Comparison of ENCODE assay signal across 27 cellular contexts in the genomic region with DNA sequence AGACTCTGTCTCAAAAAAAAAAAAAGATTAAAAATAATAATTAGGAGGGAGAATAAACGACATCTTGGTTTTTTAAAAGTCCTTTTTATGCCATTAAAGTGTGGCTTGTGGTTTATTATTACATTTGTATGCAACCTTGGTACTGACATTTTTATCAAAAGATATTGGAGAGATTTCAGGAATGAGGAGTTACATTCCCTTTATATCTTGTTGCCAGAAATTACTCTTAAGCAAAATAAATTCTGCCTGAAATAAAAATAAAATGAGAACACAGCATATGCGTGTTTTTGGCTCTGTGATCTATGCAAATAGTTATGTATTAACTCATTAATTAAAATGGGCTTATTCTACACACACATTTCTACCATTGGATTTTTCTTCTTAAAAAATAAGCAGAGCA.
A peak's percentile ranks its signal among the peaks of the same experiment; 100 is the strongest.
DNase-seq lines count a peak whose midpoint lies in the region; ATAC-seq, FAIRE-seq and TF ChIP-seq lines count a peak whose summit lies in the region.
"Had no signal": no experiment of that assay in that cellular context is flagged by ENCODE, and none has a peak within 500 bp of the region (broad histone marks: within the 10 kb centered on the region; RNA-seq: fewer than 3 reads in every experiment).

No MANE protein-coding gene starts in this region.

- H3K27me3 ChIP-seq in adipocyte (replicated peaks; ENCODE audit: control insufficient read depth, insufficient read depth, low read length) (no peaks in the 10 kb centered on the region), pancreas (no peaks in the 10 kb centered on the region)
- H3K27me3 ChIP-seq: BLaER1, MG63 had no signal

- peak overlapping the region; percentile 7 for H3K9ac ChIP-seq in adipocyte (ENCODE audit: low read length)
- H3K9ac ChIP-seq: BLaER1 had no signal

- 28 to 33% methylated on average over 2 of the region's 2 CpGs for WGBS in pancreas, 2 donors

- TF ChIP-seq CTCF in choroid plexus epithelial cell (conservative IDR thresholded peaks at IDR 0.05; ENCODE audit: low read depth, low read length) (no peak), fibroblast of the aortic adventitia (IDR thresholded peaks at IDR 0.05; ENCODE audit: insufficient read depth, low read length) (no peak), progenitor cell of endocrine pancreas (IDR thresholded peaks at IDR 0.05; ENCODE audit: unreplicated experiment) (no peak), pancreas (IDR thresholded peaks at IDR 0.05) (no peak)

- H3K4me3 ChIP-seq in adipocyte (ENCODE audit: low read length) (no peak overlapping the region), choroid plexus epithelial cell (ENCODE audit: low read depth, low read length) (no peak overlapping the region), fibroblast of the aortic adventitia (ENCODE audit: low read depth, low read length) (no peak overlapping the region), pancreas (no peak overlapping the region)
- H3K4me3 ChIP-seq: BLaER1, MG63 had no signal

- intact Hi-C loops in pancreas (cut with DNase I), result no loop called here

- no peak for ATAC-seq in pancreas
- ATAC-seq: Panc1 had no signal

- H3K4me1 Mint-ChIP-seq in progenitor cell of endocrine pancreas (ENCODE audit: low read depth), result no peaks in the 10 kb centered on the region
- H3K4me1 Mint-ChIP-seq: CD4-positive, CD25-positive, alpha-beta regulatory T cell had no signal

- H3K27ac Mint-ChIP-seq in progenitor cell of endocrine pancreas, result no peak overlapping the region
- H3K27ac Mint-ChIP-seq: CD4-positive, CD25-positive, alpha-beta regulatory T cell had no signal

- H3K4me3 Mint-ChIP-seq in progenitor cell of endocrine pancreas (ENCODE audit: low read depth), result no peak overlapping the region
- H3K4me3 Mint-ChIP-seq: CD4-positive, CD25-positive, alpha-beta regulatory T cell had no signal

- H3K9me3 Mint-ChIP-seq in progenitor cell of endocrine pancreas (ENCODE audit: low read depth), result no peaks in the 10 kb centered on the region

- H3K27ac ChIP-seq in pancreas, result no peak overlapping the region
- H3K27ac ChIP-seq: BLaER1, RWPE1 had no signal

- no peaks in the 10 kb centered on the region for H3K36me3 Mint-ChIP-seq in progenitor cell of endocrine pancreas (ENCODE audit: insufficient read depth)
- H3K36me3 Mint-ChIP-seq: CD4-positive, CD25-positive, alpha-beta regulatory T cell had no signal

- DNase-seq in EH (ENCODE audit: low read depth), result peak; percentile 76
- peak; percentile 48 for DNase-seq in adipocyte (ENCODE audit: low read depth)
- peak; percentile 42 for DNase-seq in choroid plexus epithelial cell (ENCODE audit: low read depth)
- DNase-seq in fibroblast of the aortic adventitia (ENCODE audit: low read depth), result peak; percentile 89
- DNase-seq in progenitor cell of endocrine pancreas (ENCODE audit: low spot score, unreplicated experiment), result no peak
- no peak for DNase-seq in germinal center (ENCODE audit: low spot score)
- no peak for DNase-seq in activated CD8-positive, alpha-beta memory T cell treated with anti-CD3 and anti-CD28 coated beads, Interleukin-2, amount 50 U/mL, for 48 hours
- no peak for DNase-seq in pancreas
- DNase-seq: CD4-positive, CD25-positive, alpha-beta regulatory T cell; EL; GDM1; HCEC 1CT; KG1; MG63; NCI-H187; NCI-H2081 treated with DMSO at 0.1 percent for 48 hours; NCI-H2171; NCI-H226; NCI-H510A; NCI-H69; SHP77 had no signal

- H3K27me3 Mint-ChIP-seq in progenitor cell of endocrine pancreas, result no peaks in the 10 kb centered on the region
- H3K27me3 Mint-ChIP-seq: CD4-positive, CD25-positive, alpha-beta regulatory T cell had no signal

- H3K9me3 ChIP-seq in adipocyte (ENCODE audit: control insufficient read depth, low read length) (no peaks in the 10 kb centered on the region), pancreas (no peaks in the 10 kb centered on the region)
- H3K9me3 ChIP-seq: BLaER1, MG63 had no signal

- H3K36me3 ChIP-seq in adipocyte (ENCODE audit: control insufficient read depth, insufficient read depth, low read length, severe bottlenecking), result no peaks in the 10 kb centered on the region
- H3K36me3 ChIP-seq in pancreas, result no peaks in the 10 kb centered on the region
- H3K36me3 ChIP-seq: BLaER1, MG63 had no signal

- FAIRE-seq in pancreas (lab: Jason Lieb, UNC), result no peak
- FAIRE-seq: D721Med, GM12891, H1 had no signal

- H3K4me1 ChIP-seq in adipocyte (ENCODE audit: control insufficient read depth, insufficient read depth, low read length) (peaks cover 20% of the 10 kb centered on the region), pancreas (no peaks in the 10 kb centered on the region)
- H3K4me1 ChIP-seq: BLaER1 had no signal

Comparison
In these comparisons a context has a peak if more than half of its experiments do, and no peak if none do; other contexts are left out.
1. DNase-seq: peak in EH (single experiment), adipocyte (single experiment), choroid plexus epithelial cell (single experiment) and fibroblast of the aortic adventitia (single experiment); none in progenitor cell of endocrine pancreas (single experiment), germinal center (single experiment), activated CD8-positive, alpha-beta memory T cell treated with anti-CD3 and anti-CD28 coated beads, Interleukin-2, amount 50 U/mL, for 48 hours (single experiment) and pancreas (0 of 6).